In the genomic region with DNA sequence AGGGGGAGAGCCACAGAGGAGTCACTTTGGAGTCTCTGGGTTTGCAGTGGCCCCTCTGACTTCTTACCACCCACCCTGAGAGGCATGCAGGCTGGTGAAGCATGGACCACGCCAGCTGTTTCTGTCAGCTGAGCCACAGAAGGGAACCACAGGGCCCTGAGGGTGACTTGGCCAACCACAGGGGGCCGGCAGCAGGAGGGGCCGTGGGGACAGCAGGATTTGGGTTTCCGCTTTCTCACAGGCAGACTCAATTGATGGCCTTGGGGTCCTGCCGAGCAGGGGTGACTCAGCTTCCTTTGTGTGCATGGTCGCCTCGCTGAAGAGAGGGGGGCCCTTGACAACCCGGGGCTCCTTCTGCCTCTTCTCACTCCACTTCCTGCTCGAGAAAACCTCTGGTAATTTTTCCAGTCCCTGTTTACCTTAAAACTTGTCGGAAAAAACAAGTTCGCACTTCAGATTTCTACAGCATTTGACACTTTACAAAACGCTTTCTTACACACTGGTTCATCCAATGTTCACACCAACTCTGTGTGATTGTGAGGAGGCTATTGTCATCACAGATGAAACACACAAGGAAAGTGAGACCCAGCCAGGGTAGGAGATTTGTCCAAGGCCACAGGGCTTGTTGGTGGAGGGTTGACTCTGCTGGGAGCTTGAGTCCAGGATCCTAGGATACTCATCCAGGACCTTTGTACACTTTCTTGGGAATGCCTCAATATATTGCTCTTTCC, we compare ENCODE assay signal across 9 cellular contexts.
DNase-seq lines count a peak whose midpoint lies in the region; ATAC-seq and TF ChIP-seq lines count a peak whose summit lies in the region.
"Had no signal": no experiment of that assay in that cellular context is flagged by ENCODE, and none has a peak within 500 bp of the region (broad histone marks: within the 10 kb centered on the region; RNA-seq: fewer than 3 reads in every experiment).

No MANE protein-coding gene starts in this region.

- ATAC-seq in GM18870 (IDR thresholded peaks at IDR 0.05; ENCODE audit: unreplicated experiment) (peak; percentile 79), HG02763 (IDR thresholded peaks at IDR 0.05; ENCODE audit: unreplicated experiment) (peak; percentile 89)
- ATAC-seq: gastrocnemius medialis had no signal

- no peak overlapping the region for H3K27ac ChIP-seq in colonic mucosa
- H3K27ac ChIP-seq: gastrocnemius medialis had no signal

- intact Hi-C loops in colonic mucosa (cut with DNase I): no loop called here

- H3K36me3 ChIP-seq in colonic mucosa: no peaks in the 10 kb centered on the region
- H3K36me3 ChIP-seq: gastrocnemius medialis had no signal

- H3K27me3 ChIP-seq in colonic mucosa: no peaks in the 10 kb centered on the region
- H3K27me3 ChIP-seq: gastrocnemius medialis had no signal

- no peak for TF ChIP-seq CTCF in colonic mucosa (IDR thresholded peaks at IDR 0.05)

- DNase-seq in NCI-H69 (lab: John Stamatoyannopoulos, UW): peak; percentile 21
- peak; percentile 25 for DNase-seq in colonic mucosa
- DNase-seq in stimulated activated CD8-positive, alpha-beta memory T cell treated with anti-CD3 and anti-CD28 coated beads, Interleukin-7, amount 100 ng/mL, for 1 hour (ENCODE audit: low read depth in 2 of 2): peak; percentile 15 to 38
- no peak for DNase-seq in NCI-H1092 (lab: John Stamatoyannopoulos, UW)
- DNase-seq in effector CD4-positive, alpha-beta T cell: no peak
- DNase-seq in NCI-H2081 treated with DMSO at 0.1 percent for 48 hours (lab: John Stamatoyannopoulos, UW): no peak

- H3K4me3 ChIP-seq in colonic mucosa: no peak overlapping the region
- H3K4me3 ChIP-seq: gastrocnemius medialis had no signal

- no peak overlapping the region for H3K9ac ChIP-seq in colonic mucosa (ENCODE audit: low read depth in 2 of 2, low read length in 2 of 2)

- no peaks in the 10 kb centered on the region for H3K4me1 ChIP-seq in colonic mucosa
- H3K4me1 ChIP-seq: gastrocnemius medialis had no signal

- H3K9me3 ChIP-seq in colonic mucosa: no peaks in the 10 kb centered on the region
- H3K9me3 ChIP-seq: gastrocnemius medialis had no signal

Comparison
In these comparisons a context has a peak if more than half of its experiments do, and no peak if none do; other contexts are left out.
1. DNase-seq: peak in NCI-H69 (single experiment), colonic mucosa (single experiment) and stimulated activated CD8-positive, alpha-beta memory T cell treated with anti-CD3 and anti-CD28 coated beads, Interleukin-7, amount 100 ng/mL, for 1 hour (2 of 2); none in NCI-H1092 (single experiment), effector CD4-positive, alpha-beta T cell (single experiment) and NCI-H2081 treated with DMSO at 0.1 percent for 48 hours (single experiment).